Comparison of ENCODE assay signal across 13 cellular contexts in genomic region chr17:40475234-40476210, GRCh38. TPM values are rescaled to one million over a fixed set of nuclear protein-coding genes. Genes with fewer than 3 reads are reported as not detected.
DNase-seq lines count a peak whose midpoint lies in the region; ATAC-seq, FAIRE-seq and TF ChIP-seq lines count a peak whose summit lies in the region.
"Had no signal": no experiment of that assay in that cellular context is flagged by ENCODE, and none has a peak within 500 bp of the region (broad histone marks: within the 10 kb centered on the region; RNA-seq: fewer than 3 reads in every experiment).

No MANE protein-coding gene starts in this region.

- 68% methylated on average over 25 of the region's 25 CpGs; no CpG with 5 or more reads in 1 of the 2 experiments for WGBS in H1 (ENCODE audit: extremely low coverage in 1 of 2, insufficient coverage in 1 of 2, insufficient read length in 1 of 2, insufficient replicate concordance in 2 of 2, low coverage in 1 of 2, low lambda C conversion rate in 2 of 2, missing lambda C conversion rate in 1 of 2), 2 experiments
- 69% methylated on average over 25 of the region's 25 CpGs; no CpG with 5 or more reads in 1 of the 2 donors for WGBS in transverse colon (ENCODE audit: low coverage in 1 of 2), 2 donors

- intact Hi-C loops in activated CD4-positive, alpha-beta memory T cell treated with anti-CD3 and anti-CD28 coated beads for 36 hours (cut with micrococcal nuclease), result no loop called here
- intact Hi-C loops in transverse colon (cut with DNase I; ENCODE audit: low total_unique reads), result loop anchor here (5.0 kb wide), 1 partner anchor 33 kb away; the partner anchor contains the start of gene IGFBP4
- intact Hi-C loops in natural killer cell (cut with micrococcal nuclease), result no loop called here

- no peaks in the 10 kb centered on the region; a peak in 1 of 7 replicates for H3K27me3 ChIP-seq in H1 (replicated peaks in 1 of 4; ENCODE audit: control insufficient read depth in 3 of 4, extremely low read depth in 1 of 4, insufficient read depth in 3 of 4, low read length in 3 of 4)
- no peaks in the 10 kb centered on the region for H3K27me3 ChIP-seq in muscle layer of colon (ENCODE audit: control insufficient read depth in 1 of 2, insufficient read depth in 2 of 2, low read length in 2 of 2)
- H3K27me3 ChIP-seq in transverse colon, result no peaks in the 10 kb centered on the region
- H3K27me3 ChIP-seq: Peyer's patch, upper lobe of left lung had no signal

- H3K23ac ChIP-seq in H1 (ENCODE audit: insufficient read length), result no peak overlapping the region

- H3K36me3 ChIP-seq in H1 (ENCODE audit: control insufficient read depth in 2 of 4, insufficient read depth in 4 of 4, low read length in 3 of 4), result no peaks in the 10 kb centered on the region
- H3K36me3 ChIP-seq in muscle layer of colon (ENCODE audit: insufficient read depth, low read length), result no peaks in the 10 kb centered on the region
- no peaks in the 10 kb centered on the region for H3K36me3 ChIP-seq in transverse colon
- H3K36me3 ChIP-seq: Peyer's patch, upper lobe of left lung had no signal

- POLR2A ChIA-PET in activated CD4-positive, alpha-beta memory T cell treated with anti-CD3 and anti-CD28 coated beads, Interleukin-2, amount 10 ng/mL, durations not matched to agents 7 days and 5 days (lab: Charles Lee), result interaction anchor here (0.6 to 7.5 kb wide), 12 partner anchors 13 to 85 kb away, joined by 3 to 110 read pairs (median 4); partner anchors contain the start of gene TOP2A
- POLR2A ChIA-PET in activated CD4-positive, alpha-beta memory T cell treated with anti-CD3 and anti-CD28 coated beads for 36 hours (lab: Charles Lee), result interaction anchor here (0.6 to 1.7 kb wide), 4 partner anchors 10 to 152 kb away, joined by 3 to 10 read pairs (median 4); no protein-coding TSS in a partner anchor
- POLR2A ChIA-PET in H1 (lab: Charles Lee; ENCODE audit: partially characterized antibody), result interaction anchor here (0.6 to 1.7 kb wide), 21 partner anchors 8 to 130 kb away, joined by 3 to 11 read pairs (median 4); partner anchors contain the start of gene TOP2A

- CTCF ChIA-PET in activated CD4-positive, alpha-beta memory T cell treated with anti-CD3 and anti-CD28 coated beads, Interleukin-2, amount 10 ng/mL, durations not matched to agents 7 days and 5 days (lab: Charles Lee), result interaction anchor here (0.6 to 3.3 kb wide), 30 partner anchors 8 to 362 kb away, joined by 3 to 57 read pairs (median 5); partner anchors contain the start of gene TOP2A
- CTCF ChIA-PET in activated CD4-positive, alpha-beta memory T cell treated with anti-CD3 and anti-CD28 coated beads for 36 hours (lab: Charles Lee), result interaction anchor here (0.6 to 5.5 kb wide), 41 partner anchors 10 to 118 kb away, joined by 3 to 93 read pairs (median 6); partner anchors contain the start of genes IGFBP4, TNS4 and TOP2A
- CTCF ChIA-PET in H1 (lab: Charles Lee; ENCODE audit: partially characterized antibody), result interaction anchor here (0.5 to 34.1 kb wide), 57 partner anchors 9 to 1255 kb away, joined by 3 to 739 read pairs (median 4); partner anchors contain the start of genes IGFBP4, TNS4 and TOP2A

- H2BK5ac ChIP-seq in H1 (ENCODE audit: low read depth, low read length), result peak overlapping the region; percentile 2; the same call in 1 of the 2 replicates

- H3K23me2 ChIP-seq in H1 (ENCODE audit: low read depth, low read length), result no peaks in the 10 kb centered on the region; the same call in 1 of the 2 replicates

- peak overlapping the region; percentile 97 for H3K18ac ChIP-seq in H1 (ENCODE audit: extremely low read depth, low read length)

- H3K14ac ChIP-seq in H1 (ENCODE audit: insufficient read length), result no peak overlapping the region

- H3K4me3 Mint-ChIP-seq in activated CD4-positive, alpha-beta memory T cell treated with anti-CD3 and anti-CD28 coated beads, Interleukin-2, amount 10 ng/mL, durations not matched to agents 7 days and 5 days, result no peak overlapping the region
- no peak overlapping the region for H3K4me3 Mint-ChIP-seq in activated CD4-positive, alpha-beta memory T cell treated with anti-CD3 and anti-CD28 coated beads for 36 hours
- H3K4me3 Mint-ChIP-seq in natural killer cell, result no peak overlapping the region

- H3K27ac ChIP-seq in H1 (ENCODE audit: low read depth, low read length) (no peak overlapping the region), muscle layer of colon (ENCODE audit: low read depth, low read length) (peak overlapping the region; percentile 89), transverse colon (peak overlapping the region; percentile 50 to 85 (median 72))

- no peak overlapping the region for H4K5ac ChIP-seq in H1 (ENCODE audit: insufficient read length, low read depth, low read length)

- no peak overlapping the region for H3K56ac ChIP-seq in H1 (replicated peaks; ENCODE audit: insufficient read length, low read depth, low read length)

- no peak overlapping the region for H2AFZ ChIP-seq in H1 (ENCODE audit: low read length)

- no peaks in the 10 kb centered on the region for H3K9me3 Mint-ChIP-seq in activated CD4-positive, alpha-beta memory T cell treated with anti-CD3 and anti-CD28 coated beads, Interleukin-2, amount 10 ng/mL, durations not matched to agents 7 days and 5 days
- H3K9me3 Mint-ChIP-seq in activated CD4-positive, alpha-beta memory T cell treated with anti-CD3 and anti-CD28 coated beads for 36 hours, result no peaks in the 10 kb centered on the region
- H3K9me3 Mint-ChIP-seq in natural killer cell, result no peaks in the 10 kb centered on the region

- H2BK120ac ChIP-seq in H1 (replicated peaks; ENCODE audit: low read depth, low read length), result no peak overlapping the region

- in situ Hi-C loops in transverse colon (cut with MboI; ENCODE audit: low pct_ligation_motif_present in 1 of 4, low pct_unique_long_range_greater_than_20kb in 1 of 4, low sequenced_read_pairs in 3 of 4), result no loop called here
- in situ Hi-C loops in ACHN (cut with HindIII; ENCODE audit: low pct_ligation_motif_present, low pct_unique_long_range_greater_than_20kb, low sequenced_read_pairs), result no loop called here

- peak overlapping the region; percentile 80; the same call in 1 of the 2 replicates for H2BK20ac ChIP-seq in H1 (ENCODE audit: low read length)

- H3K4me2 ChIP-seq in H1 (ENCODE audit: insufficient read depth in 1 of 2, low read depth in 2 of 2, low read length in 2 of 2), result no peak overlapping the region; a peak in 2 of 4 replicates

- TF ChIP-seq POLR2A in H1 (IDR thresholded peaks at IDR 0.05; ENCODE audit: control extremely low read depth in 1 of 2, low read depth in 2 of 2, low read length in 2 of 2) (no peak), transverse colon (IDR thresholded peaks at IDR 0.05) (no peak)

- TF ChIP-seq CTCF in H1 (IDR thresholded peaks at IDR 0.05; ENCODE audit: control extremely low read depth in 1 of 3, insufficient read depth in 1 of 3, low read depth in 1 of 3, low read length in 3 of 3) (no peak), transverse colon (IDR thresholded peaks at IDR 0.05) (no peak), natural killer cell (IDR thresholded peaks at IDR 0.05) (no peak)

- H3K9me3 ChIP-seq in H1 (ENCODE audit: insufficient read depth in 2 of 2, low read depth in 1 of 2, low read length in 1 of 2), result peaks cover 4 to 12% of the 10 kb centered on the region in 2 experiments; a peak in 2 of 4 replicates
- no peaks in the 10 kb centered on the region for H3K9me3 ChIP-seq in muscle layer of colon (ENCODE audit: low read length)
- no peaks in the 10 kb centered on the region for H3K9me3 ChIP-seq in transverse colon
- H3K9me3 ChIP-seq: Peyer's patch, upper lobe of left lung had no signal

- peak overlapping the region; percentile 29 for H4K91ac ChIP-seq in H1 (replicated peaks; ENCODE audit: insufficient read length, low read length)

- H4K8ac ChIP-seq in H1 (ENCODE audit: extremely low read depth, insufficient read depth, low read length), result no peak overlapping the region

- FAIRE-seq in H1 (lab: Jason Lieb, UNC), result no peak
- FAIRE-seq: TTC549 had no signal

- H3K27me3 Mint-ChIP-seq in activated CD4-positive, alpha-beta memory T cell treated with anti-CD3 and anti-CD28 coated beads, Interleukin-2, amount 10 ng/mL, durations not matched to agents 7 days and 5 days, result peaks cover 2% of the 10 kb centered on the region
- H3K27me3 Mint-ChIP-seq in activated CD4-positive, alpha-beta memory T cell treated with anti-CD3 and anti-CD28 coated beads for 36 hours, result no peaks in the 10 kb centered on the region
- H3K27me3 Mint-ChIP-seq in natural killer cell (ENCODE audit: low read depth in 2 of 2), result no peaks in the 10 kb centered on the region

- H3K4me1 Mint-ChIP-seq in activated CD4-positive, alpha-beta memory T cell treated with anti-CD3 and anti-CD28 coated beads, Interleukin-2, amount 10 ng/mL, durations not matched to agents 7 days and 5 days, result peaks cover 40% of the 10 kb centered on the region
- peaks cover 29% of the 10 kb centered on the region for H3K4me1 Mint-ChIP-seq in activated CD4-positive, alpha-beta memory T cell treated with anti-CD3 and anti-CD28 coated beads for 36 hours (ENCODE audit: low read depth)
- H3K4me1 Mint-ChIP-seq in natural killer cell, result peaks cover 19 to 30% of the 10 kb centered on the region in 2 donors

- H3K36me3 Mint-ChIP-seq in activated CD4-positive, alpha-beta memory T cell treated with anti-CD3 and anti-CD28 coated beads, Interleukin-2, amount 10 ng/mL, durations not matched to agents 7 days and 5 days (ENCODE audit: low read depth), result peaks cover 25% of the 10 kb centered on the region
- H3K36me3 Mint-ChIP-seq in activated CD4-positive, alpha-beta memory T cell treated with anti-CD3 and anti-CD28 coated beads for 36 hours, result peaks cover 11% of the 10 kb centered on the region
- H3K36me3 Mint-ChIP-seq in natural killer cell, result no peaks in the 10 kb centered on the region

- no peak for ATAC-seq in natural killer cell

- H4K20me1 ChIP-seq in H1 (replicated peaks in 1 of 2; ENCODE audit: control insufficient read depth in 1 of 2, insufficient read depth in 2 of 2, low read length in 2 of 2), result no peaks in the 10 kb centered on the region

- H3K79me2 ChIP-seq in H1 (ENCODE audit: control insufficient read depth in 1 of 2, insufficient read depth in 2 of 2, low read length in 2 of 2), result no peaks in the 10 kb centered on the region

- H3K4ac ChIP-seq in H1 (replicated peaks; ENCODE audit: insufficient read length, low read depth, low read length), result no peak overlapping the region

- H3K4me1 ChIP-seq in H1 (replicated peaks in 1 of 4; ENCODE audit: control insufficient read depth in 3 of 4, insufficient read depth in 4 of 4, low read length in 3 of 4) (peaks cover 3 to 15% (median 11%) of the 10 kb centered on the region in 4 experiments), muscle layer of colon (ENCODE audit: insufficient read depth, low read length) (peaks cover 53% of the 10 kb centered on the region), transverse colon (peaks cover 19 to 48% (median 27%) of the 10 kb centered on the region in 4 donors)

- no peak overlapping the region for H3K9ac ChIP-seq in H1 (replicated peaks in 1 of 4; ENCODE audit: extremely low read depth in 1 of 4, low read depth in 3 of 4, low read length in 3 of 4)
- H3K9ac ChIP-seq in muscle layer of colon (ENCODE audit: low read length), result no peak overlapping the region

- no peaks in the 10 kb centered on the region for H3K79me1 ChIP-seq in H1 (ENCODE audit: low read depth, low read length)

- H2BK15ac ChIP-seq in H1 (ENCODE audit: low read length), result peak overlapping the region; percentile 1; the same call in 1 of the 2 replicates

- H3K4me3 ChIP-seq in H1 (ENCODE audit: extremely low read depth in 1 of 4, insufficient read depth in 2 of 4, low read depth in 3 of 4, low read length in 4 of 4) (no peak overlapping the region), muscle layer of colon (ENCODE audit: low read depth in 1 of 2, low read length in 2 of 2) (no peak overlapping the region), transverse colon (no peak overlapping the region)
- H3K4me3 ChIP-seq: Peyer's patch, upper lobe of left lung had no signal

- H3K27ac Mint-ChIP-seq in activated CD4-positive, alpha-beta memory T cell treated with anti-CD3 and anti-CD28 coated beads, Interleukin-2, amount 10 ng/mL, durations not matched to agents 7 days and 5 days, result peak overlapping the region; percentile 34
- H3K27ac Mint-ChIP-seq in activated CD4-positive, alpha-beta memory T cell treated with anti-CD3 and anti-CD28 coated beads for 36 hours, result no peak overlapping the region
- no peak overlapping the region for H3K27ac Mint-ChIP-seq in natural killer cell

- no peak for TF ChIP-seq EP300 in H1 (IDR thresholded peaks at IDR 0.05; ENCODE audit: borderline replicate concordance in 1 of 2, low read depth in 2 of 2, low read length in 2 of 2)
- TF ChIP-seq EP300 in transverse colon (IDR thresholded peaks at IDR 0.05; ENCODE audit: low read depth), result no peak

- DNase-seq in activated CD4-positive, alpha-beta memory T cell treated with anti-CD3 and anti-CD28 coated beads, Interleukin-2, amount 10 ng/mL, durations not matched to agents 7 days and 5 days, result no peak
- DNase-seq in activated CD4-positive, alpha-beta memory T cell treated with anti-CD3 and anti-CD28 coated beads for 36 hours, result no peak
- peak in 1 of 2 experiments; percentile 63 for DNase-seq in H1 (ENCODE audit: low read depth in 1 of 2, low spot score in 2 of 2)
- DNase-seq in transverse colon, result no peak
- DNase-seq in ACHN, result no peak
- no peak for DNase-seq in NCI-H526 (lab: John Stamatoyannopoulos, UW)
- DNase-seq in natural killer cell, result no peak

- TF ChIP-seq RAD21 in H1 (IDR thresholded peaks at IDR 0.05 in 1 of 2, conservative IDR thresholded peaks at IDR 0.05 in 1 of 2; ENCODE audit: low read depth in 2 of 2, low read length in 2 of 2), result no peak

- peak overlapping the region; percentile 77; the same call in 1 of the 2 replicates for H2BK12ac ChIP-seq in H1 (ENCODE audit: low read depth, low read length)

- H2AK5ac ChIP-seq in H1 (ENCODE audit: low read depth, low read length), result no peak overlapping the region; the same call in 1 of the 2 replicates

RNA-seq across cellular contexts. Expression of gene TNS4, which starts 25.9 kb away (rescaled TPM):
- total RNA-seq in activated CD4-positive, alpha-beta memory T cell treated with anti-CD3 and anti-CD28 coated beads, Interleukin-2, amount 10 ng/mL, durations not matched to agents 7 days and 5 days, result 10 to 100 TPM in 1 of 2 experiments, 1 to 10 TPM in 1; 9.5 to 12.7 TPM
- total RNA-seq in activated CD4-positive, alpha-beta memory T cell treated with anti-CD3 and anti-CD28 coated beads for 36 hours, result 10 to 100 TPM; 14.5 to 15.2 TPM
- 0.20 and 0.80 TPM in 2 replicates for total RNA-seq in H1 (2021; fragmentation: NEBNext Ultra II Directional; extraction: Animal tissue kit (Norgen Biotek cat#: 25700))
- 0.21 and 0.39 TPM in 2 replicates for polyA plus RNA-seq in H1 (2011; rRNA removed)
- 0.49 TPM for polyA plus RNA-seq in H1 (2011; cell fraction: cytosol; rRNA removed)
- polyA plus RNA-seq in H1 (2011; cell fraction: nucleus; rRNA removed), result 0.54 TPM
- 0.21 to 0.76 TPM (median 0.30 TPM) in 4 replicates for polyA plus RNA-seq in H1 (2012, experiment 1 of 2)
- polyA plus RNA-seq in H1 (2012, experiment 2 of 2), result 0.10 TPM
- 0.39 TPM for polyA plus RNA-seq in H1 (2013, experiment 1 of 2)
- 0.63 TPM for polyA plus RNA-seq in H1 (2013, experiment 2 of 2)
- 0.60 and 0.66 TPM in 2 replicates for polyA minus RNA-seq in H1 (2011; rRNA and poly(A)+ RNA removed)
- not detected for polyA minus RNA-seq in H1 (2011; cell fraction: cytosol; rRNA and poly(A)+ RNA removed)
- polyA minus RNA-seq in H1 (2011; cell fraction: nucleus; rRNA and poly(A)+ RNA removed), result 0.90 TPM
- total RNA-seq in transverse colon (1 to 10 TPM in 3 of 4 donors, not detected in 1; 1.2 to 4.2 (median 2.5) TPM), natural killer cell (1 to 10 TPM in 1 of 3 donors, under 1 TPM in 2; 0.65 to 1.8 (median 0.94) TPM)
- total RNA-seq: lung microvascular endothelial cell had no signal
- polyA plus RNA-seq: right cardiac atrium had no signal

RNA-seq across cellular contexts. Expression of gene IGFBP4, which starts 32.3 kb away (rescaled TPM):
- total RNA-seq in activated CD4-positive, alpha-beta memory T cell treated with anti-CD3 and anti-CD28 coated beads, Interleukin-2, amount 10 ng/mL, durations not matched to agents 7 days and 5 days, result 10 to 100 TPM; 27.1 to 28.4 TPM
- total RNA-seq in activated CD4-positive, alpha-beta memory T cell treated with anti-CD3 and anti-CD28 coated beads for 36 hours, result 10 to 100 TPM; 14.6 to 15.5 TPM
- total RNA-seq in H1 (2021; fragmentation: NEBNext Ultra II Directional; extraction: Animal tissue kit (Norgen Biotek cat#: 25700)), result 105 and 109 TPM in 2 replicates
- 79.9 and 85.5 TPM in 2 replicates for polyA plus RNA-seq in H1 (2011; rRNA removed)
- polyA plus RNA-seq in H1 (2011; cell fraction: cytosol; rRNA removed), result 68.0 TPM
- polyA plus RNA-seq in H1 (2011; cell fraction: nucleus; rRNA removed), result 63.6 TPM
- 95.6 to 171 TPM (median 141 TPM) in 4 replicates for polyA plus RNA-seq in H1 (2012, experiment 1 of 2)
- polyA plus RNA-seq in H1 (2012, experiment 2 of 2), result 167 TPM
- 95.7 TPM for polyA plus RNA-seq in H1 (2013, experiment 1 of 2)
- polyA plus RNA-seq in H1 (2013, experiment 2 of 2), result 105 TPM
- 64.7 and 69.4 TPM in 2 replicates for polyA minus RNA-seq in H1 (2011; rRNA and poly(A)+ RNA removed)
- polyA minus RNA-seq in H1 (2011; cell fraction: cytosol; rRNA and poly(A)+ RNA removed), result 60.8 TPM
- polyA minus RNA-seq in H1 (2011; cell fraction: nucleus; rRNA and poly(A)+ RNA removed), result 36.3 TPM
- total RNA-seq in transverse colon (100 to 1,000 TPM in 3 of 4 donors, 10 to 100 TPM in 1; 98.4 to 302 (median 166) TPM), natural killer cell (1 to 10 TPM; 2.1 to 8.1 (median 2.8) TPM)

RNA-seq across cellular contexts. Expression of gene TOP2A, which starts 57.8 kb away (rescaled TPM):
- 100 to 1,000 TPM; 361 to 373 TPM for total RNA-seq in activated CD4-positive, alpha-beta memory T cell treated with anti-CD3 and anti-CD28 coated beads, Interleukin-2, amount 10 ng/mL, durations not matched to agents 7 days and 5 days
- total RNA-seq in activated CD4-positive, alpha-beta memory T cell treated with anti-CD3 and anti-CD28 coated beads for 36 hours, result 100 to 1,000 TPM; 301 to 311 TPM
- 276 and 291 TPM in 2 replicates for total RNA-seq in H1 (2021; fragmentation: NEBNext Ultra II Directional; extraction: Animal tissue kit (Norgen Biotek cat#: 25700))
- polyA plus RNA-seq in H1 (2011; rRNA removed), result 40.6 and 83.1 TPM in 2 replicates
- 99.6 TPM for polyA plus RNA-seq in H1 (2011; cell fraction: cytosol; rRNA removed)
- polyA plus RNA-seq in H1 (2011; cell fraction: nucleus; rRNA removed), result 30.5 TPM
- polyA plus RNA-seq in H1 (2012, experiment 1 of 2), result 83.9 to 176 TPM (median 103 TPM) in 4 replicates
- 14.8 TPM for polyA plus RNA-seq in H1 (2012, experiment 2 of 2)
- 148 TPM for polyA plus RNA-seq in H1 (2013, experiment 1 of 2)
- 143 TPM for polyA plus RNA-seq in H1 (2013, experiment 2 of 2)
- polyA minus RNA-seq in H1 (2011; rRNA and poly(A)+ RNA removed), result 77.8 and 118 TPM in 2 replicates
- polyA minus RNA-seq in H1 (2011; cell fraction: cytosol; rRNA and poly(A)+ RNA removed), result 70.7 TPM
- 82.3 TPM for polyA minus RNA-seq in H1 (2011; cell fraction: nucleus; rRNA and poly(A)+ RNA removed)
- total RNA-seq in transverse colon (10 to 100 TPM in 1 of 4 donors, 1 to 10 TPM in 2, under 1 TPM in 1; 0.37 to 25.5 (median 7.5) TPM), natural killer cell (1 to 10 TPM; 2.0 to 6.4 (median 4.6) TPM)

Comparison
In these comparisons a context has a peak if more than half of its experiments do, and no peak if none do; other contexts are left out.
1. RNA of gene TOP2A, which starts 57.8 kb away (total RNA-seq): 361 to 373 TPM in activated CD4-positive, alpha-beta memory T cell treated with anti-CD3 and anti-CD28 coated beads, Interleukin-2, amount 10 ng/mL, durations not matched to agents 7 days and 5 days, 301 to 311 TPM in activated CD4-positive, alpha-beta memory T cell treated with anti-CD3 and anti-CD28 coated beads for 36 hours and 276 to 291 TPM in H1; 0.37 to 25.5 TPM in transverse colon and 2.0 to 6.4 TPM in natural killer cell; every median in the first group is over 10 times any median in the second.